ENCODE assay signal across 15 cellular contexts in genomic region chr11:123169821-123170220, GRCh38. TPM values are rescaled to one million over a fixed set of nuclear protein-coding genes. Genes with fewer than 3 reads are reported as not detected.
A peak's percentile ranks its signal among the peaks of the same experiment; 100 is the strongest.
DNase-seq lines count a peak whose midpoint lies in the region; ATAC-seq and TF ChIP-seq lines count a peak whose summit lies in the region.
"Had no signal": no experiment of that assay in that cellular context is flagged by ENCODE, and none has a peak within 500 bp of the region (broad histone marks: within the 10 kb centered on the region; RNA-seq: fewer than 3 reads in every experiment).

No MANE protein-coding gene starts in this region.

- no peaks in the 10 kb centered on the region for H3K27me3 Mint-ChIP-seq in HFFc6 (ENCODE audit: insufficient read depth)
- no peaks in the 10 kb centered on the region for H3K27me3 Mint-ChIP-seq in WTC11 (ENCODE audit: low read depth)

- no peaks in the 10 kb centered on the region for H3K36me3 ChIP-seq in mesendoderm (ENCODE audit: control insufficient read depth, insufficient read depth, low read length)
- H3K36me3 ChIP-seq in subcutaneous abdominal adipose tissue (ENCODE audit: control insufficient read depth in 5 of 5, insufficient read depth in 5 of 5, low read length in 5 of 5) = peaks cover 0 to 3% (median 0%) of the 10 kb centered on the region in 5 donors
- H3K36me3 ChIP-seq: BE2C had no signal

- no peaks in the 10 kb centered on the region for H3K9me3 ChIP-seq in subcutaneous abdominal adipose tissue (ENCODE audit: control insufficient read depth in 5 of 5, low read length in 5 of 5)
- H3K9me3 ChIP-seq: BE2C had no signal

- H3K79me1 ChIP-seq in mesendoderm (ENCODE audit: low read length) = peaks cover 5% of the 10 kb centered on the region

- H3K4me3 Mint-ChIP-seq in HFFc6 (no peak overlapping the region), WTC11 (no peak overlapping the region)
- H3K4me3 Mint-ChIP-seq: CD4-positive, alpha-beta memory T cell had no signal

- no peak overlapping the region for H2AK5ac ChIP-seq in mesendoderm (ENCODE audit: low read length)

- H3K79me2 ChIP-seq in mesendoderm (ENCODE audit: control insufficient read depth, insufficient read depth, low read length) = no peaks in the 10 kb centered on the region

- H3K27ac Mint-ChIP-seq in HFFc6 = peak overlapping the region; percentile 33; the same call in 1 of the 2 replicates
- peak overlapping the region; percentile 39; the same call in 1 of the 2 replicates for H3K27ac Mint-ChIP-seq in WTC11
- H3K27ac Mint-ChIP-seq: CD4-positive, alpha-beta memory T cell had no signal

- no peak overlapping the region for H3K4me3 ChIP-seq in mesendoderm (ENCODE audit: low read length)
- no peak overlapping the region for H3K4me3 ChIP-seq in subcutaneous abdominal adipose tissue (ENCODE audit: low read depth in 1 of 5, low read length in 5 of 5)

- H3K4me2 ChIP-seq in mesendoderm (ENCODE audit: low read length) = no peak overlapping the region

- TF ChIP-seq CTCF in HFFc6 (IDR thresholded peaks at IDR 0.05) = no peak
- no peak for TF ChIP-seq CTCF in WTC11 (IDR thresholded peaks at IDR 0.05)

- DNase-seq in HFFc6 = no peak
- DNase-seq in WTC11 (ENCODE audit: low spot score) = no peak
- peak; percentile 91 for DNase-seq in mesendoderm
- no peak for DNase-seq in kidney tubule cell (ENCODE audit: low spot score)
- no peak for DNase-seq in activated naive CD4-positive, alpha-beta T cell (lab: John Stamatoyannopoulos, UW)
- DNase-seq in posterior cingulate gyrus = no peak
- DNase-seq: BE2C; CD4-positive, alpha-beta memory T cell; COR-L47; DMS153; DND-41; GDM1 had no signal

- intact Hi-C loops in posterior cingulate gyrus (cut with DNase I) = loop anchor here (5.0 kb wide), 1 partner anchor 77 kb away; no protein-coding TSS in a partner anchor

- peak overlapping the region; percentile 78 for H2BK120ac ChIP-seq in mesendoderm (ENCODE audit: low read depth, low read length)

- H3K23ac ChIP-seq in mesendoderm (ENCODE audit: low read length) = no peak overlapping the region

- H3K36me3 Mint-ChIP-seq in HFFc6 (ENCODE audit: low read depth) = peaks cover 40% of the 10 kb centered on the region
- H3K36me3 Mint-ChIP-seq in WTC11 = peaks cover 5% of the 10 kb centered on the region; the same call in 1 of the 2 replicates
- H3K36me3 Mint-ChIP-seq: CD4-positive, alpha-beta memory T cell had no signal

- peaks cover 81% of the 10 kb centered on the region for H3K4me1 Mint-ChIP-seq in HFFc6 (ENCODE audit: low read depth)
- H3K4me1 Mint-ChIP-seq in WTC11 = peaks cover 52% of the 10 kb centered on the region
- H3K4me1 Mint-ChIP-seq: CD4-positive, alpha-beta memory T cell had no signal

- H3K27ac ChIP-seq in mesendoderm (ENCODE audit: low read depth, low read length) (peak overlapping the region; percentile 87), subcutaneous abdominal adipose tissue (ENCODE audit: low read depth, low read length) (peak overlapping the region; percentile 84)
- H3K27ac ChIP-seq: C4-2B had no signal

- peak overlapping the region; percentile 98 for H2BK5ac ChIP-seq in mesendoderm (ENCODE audit: low read length)

- peak overlapping the region; percentile 77 for H3K56ac ChIP-seq in mesendoderm (ENCODE audit: low read length)

- ATAC-seq in WTC11 = no peak
- ATAC-seq: HCT116 had no signal

- no peak overlapping the region for H3K9ac ChIP-seq in mesendoderm (ENCODE audit: low read length)
- H3K9ac ChIP-seq in subcutaneous abdominal adipose tissue (ENCODE audit: low read length in 5 of 5) = no peak overlapping the region

- H3K27me3 ChIP-seq in mesendoderm (ENCODE audit: insufficient read depth, low read length, poor library complexity) (no peaks in the 10 kb centered on the region), subcutaneous abdominal adipose tissue (ENCODE audit: control insufficient read depth in 5 of 5, insufficient read depth in 4 of 5, low read length in 5 of 5) (no peaks in the 10 kb centered on the region)
- H3K27me3 ChIP-seq: BE2C had no signal

- H3K18ac ChIP-seq in mesendoderm (ENCODE audit: low read length) = peak overlapping the region; percentile 94

- H3K4ac ChIP-seq in mesendoderm (ENCODE audit: low read depth, low read length) = no peak overlapping the region

- no peak overlapping the region for H2BK15ac ChIP-seq in mesendoderm (replicated peaks; ENCODE audit: low read depth)

- no peak overlapping the region for H4K8ac ChIP-seq in mesendoderm (ENCODE audit: low read depth, low read length)

- no peak overlapping the region for H4K5ac ChIP-seq in mesendoderm (ENCODE audit: low read length)

- H3K9me3 Mint-ChIP-seq in HFFc6 (no peaks in the 10 kb centered on the region), WTC11 (no peaks in the 10 kb centered on the region)
- H3K9me3 Mint-ChIP-seq: CD4-positive, alpha-beta memory T cell had no signal

- POLR2A ChIA-PET in WTC11 (lab: Charles Lee) = interaction anchor here (0.6 kb wide), 1 partner anchor 14 kb away, joined by 3 read pairs; no protein-coding TSS in a partner anchor

- peaks cover 21% of the 10 kb centered on the region for H3K4me1 ChIP-seq in mesendoderm (ENCODE audit: control insufficient read depth, low read depth, low read length)
- peaks cover 5 to 74% (median 48%) of the 10 kb centered on the region in 5 donors for H3K4me1 ChIP-seq in subcutaneous abdominal adipose tissue (ENCODE audit: control insufficient read depth in 5 of 5, insufficient read depth in 5 of 5, low read length in 5 of 5)
- H3K4me1 ChIP-seq: BE2C had no signal

- CTCF ChIA-PET in WTC11 (lab: Charles Lee) = interaction anchor here (1.0 to 8.3 kb wide), 5 partner anchors 23 to 92 kb away, joined by 3 to 93 read pairs (median 4); no protein-coding TSS in a partner anchor

- no CpG with 5 or more reads among the region's 3 CpGs for WGBS in mesendoderm (ENCODE audit: extremely low coverage, insufficient coverage, low lambda C conversion rate)

TF ChIP-seq in WTC11, 78 proteins besides CTCF, POLR2A, EP300 and RAD21 (continues in another document):
- TF ChIP-seq, protein P1, sequence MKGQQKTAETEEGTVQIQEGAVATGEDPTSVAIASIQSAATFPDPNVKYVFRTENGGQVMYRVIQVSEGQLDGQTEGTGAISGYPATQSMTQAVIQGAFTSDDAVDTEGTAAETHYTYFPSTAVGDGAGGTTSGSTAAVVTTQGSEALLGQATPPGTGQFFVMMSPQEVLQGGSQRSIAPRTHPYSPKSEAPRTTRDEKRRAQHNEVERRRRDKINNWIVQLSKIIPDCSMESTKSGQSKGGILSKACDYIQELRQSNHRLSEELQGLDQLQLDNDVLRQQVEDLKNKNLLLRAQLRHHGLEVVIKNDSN (CRISPR knock-in tag; IDR thresholded peaks at IDR 0.05) = no peak
- TF ChIP-seq CDX4 (CRISPR knock-in tag; IDR thresholded peaks at IDR 0.05; ENCODE audit: borderline replicate concordance) (no peak), MXD4 (CRISPR knock-in tag; IDR thresholded peaks at IDR 0.05; ENCODE audit: borderline replicate concordance) (no peak), TP53 (CRISPR knock-in tag; IDR thresholded peaks at IDR 0.05) (no peak), FOXJ3 (CRISPR knock-in tag; IDR thresholded peaks at IDR 0.05; ENCODE audit: borderline replicate concordance) (no peak), ZMAT4 (CRISPR knock-in tag; IDR thresholded peaks at IDR 0.05) (no peak), PRRX2 (CRISPR knock-in tag; IDR thresholded peaks at IDR 0.05) (no peak), FOXP1 (CRISPR knock-in tag; IDR thresholded peaks at IDR 0.05; ENCODE audit: borderline replicate concordance) (no peak)
- TF ChIP-seq, protein P2, sequence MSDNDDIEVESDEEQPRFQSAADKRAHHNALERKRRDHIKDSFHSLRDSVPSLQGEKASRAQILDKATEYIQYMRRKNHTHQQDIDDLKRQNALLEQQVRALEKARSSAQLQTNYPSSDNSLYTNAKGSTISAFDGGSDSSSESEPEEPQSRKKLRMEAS (CRISPR knock-in tag; IDR thresholded peaks at IDR 0.05) = no peak
- TF ChIP-seq, protein P3, sequence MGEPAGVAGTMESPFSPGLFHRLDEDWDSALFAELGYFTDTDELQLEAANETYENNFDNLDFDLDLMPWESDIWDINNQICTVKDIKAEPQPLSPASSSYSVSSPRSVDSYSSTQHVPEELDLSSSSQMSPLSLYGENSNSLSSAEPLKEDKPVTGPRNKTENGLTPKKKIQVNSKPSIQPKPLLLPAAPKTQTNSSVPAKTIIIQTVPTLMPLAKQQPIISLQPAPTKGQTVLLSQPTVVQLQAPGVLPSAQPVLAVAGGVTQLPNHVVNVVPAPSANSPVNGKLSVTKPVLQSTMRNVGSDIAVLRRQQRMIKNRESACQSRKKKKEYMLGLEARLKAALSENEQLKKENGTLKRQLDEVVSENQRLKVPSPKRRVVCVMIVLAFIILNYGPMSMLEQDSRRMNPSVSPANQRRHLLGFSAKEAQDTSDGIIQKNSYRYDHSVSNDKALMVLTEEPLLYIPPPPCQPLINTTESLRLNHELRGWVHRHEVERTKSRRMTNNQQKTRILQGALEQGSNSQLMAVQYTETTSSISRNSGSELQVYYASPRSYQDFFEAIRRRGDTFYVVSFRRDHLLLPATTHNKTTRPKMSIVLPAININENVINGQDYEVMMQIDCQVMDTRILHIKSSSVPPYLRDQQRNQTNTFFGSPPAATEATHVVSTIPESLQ (CRISPR knock-in tag; IDR thresholded peaks at IDR 0.05) = no peak
- TF ChIP-seq, protein P4, sequence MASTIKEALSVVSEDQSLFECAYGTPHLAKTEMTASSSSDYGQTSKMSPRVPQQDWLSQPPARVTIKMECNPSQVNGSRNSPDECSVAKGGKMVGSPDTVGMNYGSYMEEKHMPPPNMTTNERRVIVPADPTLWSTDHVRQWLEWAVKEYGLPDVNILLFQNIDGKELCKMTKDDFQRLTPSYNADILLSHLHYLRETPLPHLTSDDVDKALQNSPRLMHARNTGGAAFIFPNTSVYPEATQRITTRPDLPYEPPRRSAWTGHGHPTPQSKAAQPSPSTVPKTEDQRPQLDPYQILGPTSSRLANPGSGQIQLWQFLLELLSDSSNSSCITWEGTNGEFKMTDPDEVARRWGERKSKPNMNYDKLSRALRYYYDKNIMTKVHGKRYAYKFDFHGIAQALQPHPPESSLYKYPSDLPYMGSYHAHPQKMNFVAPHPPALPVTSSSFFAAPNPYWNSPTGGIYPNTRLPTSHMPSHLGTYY (CRISPR knock-in tag; IDR thresholded peaks at IDR 0.05) = no peak

RNA-seq across cellular contexts. Expression of gene CLMP, which starts 25.2 kb away (rescaled TPM):
- total RNA-seq in HFFc6 (2021; fragmentation: NEBNext Ultra II Directional; extraction: Animal tissue kit (Norgen Biotek cat#: 25700)) = 100 to 1,000 TPM; 126 to 201 (median 138) TPM
- 14.3 to 20.0 TPM (median 18.2 TPM) in 3 replicates for total RNA-seq in WTC11 (2021)
- polyA plus RNA-seq in mesendoderm (2013, experiment 1 of 2) = 35.1 TPM
- polyA plus RNA-seq in mesendoderm (2013, experiment 2 of 2) = 38.9 TPM
